In genomic region chr10:79246209-79246581, GRCh38 we compare ENCODE assay signal across 1 cellular context.
TF ChIP-seq lines count a peak whose summit lies in the region.

No MANE protein-coding gene starts in this region.

TF ChIP-seq in GM23338, 12 proteins besides CTCF, POLR2A, EP300 and RAD21 (continued from another document):
- TF ChIP-seq, protein P1, sequence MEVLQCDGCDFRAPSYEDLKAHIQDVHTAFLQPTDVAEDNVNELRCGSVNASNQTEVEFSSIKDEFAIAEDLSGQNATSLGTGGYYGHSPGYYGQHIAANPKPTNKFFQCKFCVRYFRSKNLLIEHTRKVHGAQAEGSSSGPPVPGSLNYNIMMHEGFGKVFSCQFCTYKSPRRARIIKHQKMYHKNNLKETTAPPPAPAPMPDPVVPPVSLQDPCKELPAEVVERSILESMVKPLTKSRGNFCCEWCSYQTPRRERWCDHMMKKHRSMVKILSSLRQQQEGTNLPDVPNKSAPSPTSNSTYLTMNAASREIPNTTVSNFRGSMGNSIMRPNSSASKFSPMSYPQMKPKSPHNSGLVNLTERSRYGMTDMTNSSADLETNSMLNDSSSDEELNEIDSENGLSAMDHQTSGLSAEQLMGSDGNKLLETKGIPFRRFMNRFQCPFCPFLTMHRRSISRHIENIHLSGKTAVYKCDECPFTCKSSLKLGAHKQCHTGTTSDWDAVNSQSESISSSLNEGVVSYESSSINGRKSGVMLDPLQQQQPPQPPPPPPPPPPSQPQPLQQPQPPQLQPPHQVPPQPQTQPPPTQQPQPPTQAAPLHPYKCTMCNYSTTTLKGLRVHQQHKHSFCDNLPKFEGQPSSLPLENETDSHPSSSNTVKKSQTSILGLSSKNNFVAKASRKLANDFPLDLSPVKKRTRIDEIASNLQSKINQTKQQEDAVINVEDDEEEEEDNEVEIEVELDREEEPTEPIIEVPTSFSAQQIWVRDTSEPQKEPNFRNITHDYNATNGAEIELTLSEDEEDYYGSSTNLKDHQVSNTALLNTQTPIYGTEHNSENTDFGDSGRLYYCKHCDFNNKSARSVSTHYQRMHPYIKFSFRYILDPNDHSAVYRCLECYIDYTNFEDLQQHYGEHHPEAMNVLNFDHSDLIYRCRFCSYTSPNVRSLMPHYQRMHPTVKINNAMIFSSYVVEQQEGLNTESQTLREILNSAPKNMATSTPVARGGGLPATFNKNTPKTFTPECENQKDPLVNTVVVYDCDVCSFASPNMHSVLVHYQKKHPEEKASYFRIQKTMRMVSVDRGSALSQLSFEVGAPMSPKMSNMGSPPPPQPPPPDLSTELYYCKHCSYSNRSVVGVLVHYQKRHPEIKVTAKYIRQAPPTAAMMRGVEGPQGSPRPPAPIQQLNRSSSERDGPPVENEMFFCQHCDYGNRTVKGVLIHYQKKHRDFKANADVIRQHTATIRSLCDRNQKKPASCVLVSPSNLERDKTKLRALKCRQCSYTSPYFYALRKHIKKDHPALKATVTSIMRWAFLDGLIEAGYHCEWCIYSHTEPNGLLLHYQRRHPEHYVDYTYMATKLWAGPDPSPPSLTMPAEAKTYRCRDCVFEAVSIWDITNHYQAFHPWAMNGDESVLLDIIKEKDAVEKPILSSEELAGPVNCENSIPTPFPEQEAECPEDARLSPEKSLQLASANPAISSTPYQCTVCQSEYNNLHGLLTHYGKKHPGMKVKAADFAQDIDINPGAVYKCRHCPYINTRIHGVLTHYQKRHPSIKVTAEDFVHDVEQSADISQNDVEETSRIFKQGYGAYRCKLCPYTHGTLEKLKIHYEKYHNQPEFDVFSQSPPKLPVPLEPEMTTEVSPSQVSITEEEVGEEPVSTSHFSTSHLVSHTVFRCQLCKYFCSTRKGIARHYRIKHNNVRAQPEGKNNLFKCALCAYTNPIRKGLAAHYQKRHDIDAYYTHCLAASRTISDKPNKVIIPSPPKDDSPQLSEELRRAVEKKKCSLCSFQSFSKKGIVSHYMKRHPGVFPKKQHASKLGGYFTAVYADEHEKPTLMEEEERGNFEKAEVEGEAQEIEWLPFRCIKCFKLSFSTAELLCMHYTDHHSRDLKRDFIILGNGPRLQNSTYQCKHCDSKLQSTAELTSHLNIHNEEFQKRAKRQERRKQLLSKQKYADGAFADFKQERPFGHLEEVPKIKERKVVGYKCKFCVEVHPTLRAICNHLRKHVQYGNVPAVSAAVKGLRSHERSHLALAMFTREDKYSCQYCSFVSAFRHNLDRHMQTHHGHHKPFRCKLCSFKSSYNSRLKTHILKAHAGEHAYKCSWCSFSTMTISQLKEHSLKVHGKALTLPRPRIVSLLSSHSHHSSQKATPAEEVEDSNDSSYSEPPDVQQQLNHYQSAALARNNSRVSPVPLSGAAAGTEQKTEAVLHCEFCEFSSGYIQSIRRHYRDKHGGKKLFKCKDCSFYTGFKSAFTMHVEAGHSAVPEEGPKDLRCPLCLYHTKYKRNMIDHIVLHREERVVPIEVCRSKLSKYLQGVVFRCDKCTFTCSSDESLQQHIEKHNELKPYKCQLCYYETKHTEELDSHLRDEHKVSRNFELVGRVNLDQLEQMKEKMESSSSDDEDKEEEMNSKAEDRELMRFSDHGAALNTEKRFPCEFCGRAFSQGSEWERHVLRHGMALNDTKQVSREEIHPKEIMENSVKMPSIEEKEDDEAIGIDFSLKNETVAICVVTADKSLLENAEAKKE (CRISPR knock-in tag; IDR thresholded peaks at IDR 0.05): no peak
